ENCODE assay signal across 8 cellular contexts in the genomic region with DNA sequence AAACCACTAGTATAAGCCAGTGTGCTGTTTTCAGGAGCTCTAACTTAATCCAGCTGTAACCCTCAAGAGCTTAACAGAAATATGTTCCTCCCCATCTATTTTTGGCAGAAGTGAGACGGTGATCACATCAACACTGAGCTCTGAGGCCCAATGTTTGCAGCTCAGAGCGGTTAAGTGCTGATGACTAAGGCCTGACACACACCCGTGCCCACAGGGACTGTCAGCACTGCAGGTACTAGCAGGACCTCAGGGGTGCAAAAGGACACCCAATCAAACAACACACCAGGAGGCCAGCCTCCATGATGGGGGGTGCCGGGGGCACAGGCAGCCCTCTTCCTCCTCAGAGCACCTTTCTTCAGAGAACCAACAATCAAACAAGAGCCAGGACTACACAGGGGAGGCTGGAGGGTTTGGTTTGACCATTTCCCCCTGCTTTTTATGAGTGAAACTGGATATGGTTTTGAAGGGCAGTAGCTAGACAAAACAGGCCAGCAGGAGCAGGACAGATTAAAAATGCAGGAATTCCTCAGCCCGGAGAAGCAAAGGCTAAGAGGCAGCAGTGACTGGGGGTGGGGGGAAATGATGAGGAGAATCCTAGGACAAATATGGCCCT.
DNase-seq lines count a peak whose midpoint lies in the region; ATAC-seq, FAIRE-seq and TF ChIP-seq lines count a peak whose summit lies in the region.

No MANE protein-coding gene starts in this region.

- H3K4me2 ChIP-seq in parathyroid adenoma (ENCODE audit: low read length) = peak overlapping the region; percentile 9

- H3K9me3 ChIP-seq in parathyroid adenoma (ENCODE audit: control insufficient read depth, low read length) (no peaks in the 10 kb centered on the region), upper lobe of left lung (no peaks in the 10 kb centered on the region)

- ATAC-seq in GM19035 (IDR thresholded peaks at IDR 0.05; ENCODE audit: unreplicated experiment) = peak; percentile 69
- peak; percentile 77 for ATAC-seq in HG03175 (IDR thresholded peaks at IDR 0.05; ENCODE audit: unreplicated experiment)
- ATAC-seq in foreskin keratinocyte = peak; percentile 98
- ATAC-seq in upper lobe of left lung (ENCODE audit: low FRiP score in 2 of 2) = peak; percentile 92 to 95

- peaks cover 80% of the 10 kb centered on the region for H3K4me1 Mint-ChIP-seq in activated T-helper 2 cell treated with anti-CD3 and anti-CD28 coated beads, Interferon-gamma antibody, Interleukin-2, Interleukin-4, amounts not matched to agents 10 μg/mL and 5 μg/mL and 100 μg/mL, durations not matched to agents 14 hours and 24 hours and 36 hours (ENCODE audit: low read depth)

- H3K4me3 Mint-ChIP-seq in activated T-helper 2 cell treated with anti-CD3 and anti-CD28 coated beads, Interferon-gamma antibody, Interleukin-2, Interleukin-4, amounts not matched to agents 10 μg/mL and 5 μg/mL and 100 μg/mL, durations not matched to agents 14 hours and 24 hours and 36 hours (ENCODE audit: low read depth) = peak overlapping the region; percentile 69

- DNase-seq in AG08395 (ENCODE audit: low spot score) (peak; percentile 97), RCC 7860 (ENCODE audit: low spot score) (peak; percentile 83), foreskin keratinocyte (peak; percentile 93 to 94), upper lobe of left lung (peak in 1 of 2 donors; percentile 90)
- DNase-seq in activated T-helper 2 cell treated with anti-CD3 and anti-CD28 coated beads, Interferon-gamma antibody, Interleukin-2, Interleukin-4, amounts not matched to agents 10 μg/mL and 5 μg/mL and 100 μg/mL, durations not matched to agents 14 hours and 24 hours and 36 hours (ENCODE audit: low spot score) = peak; percentile 73

- peak in 1 of 4 donors; percentile 29 for TF ChIP-seq EP300 in upper lobe of left lung (IDR thresholded peaks at IDR 0.05)

- H3K27me3 ChIP-seq in foreskin keratinocyte = no peaks in the 10 kb centered on the region
- no peaks in the 10 kb centered on the region for H3K27me3 ChIP-seq in parathyroid adenoma (ENCODE audit: control insufficient read depth, insufficient read depth, low read length)
- no peaks in the 10 kb centered on the region for H3K27me3 ChIP-seq in upper lobe of left lung

- H3K36me3 ChIP-seq in parathyroid adenoma (ENCODE audit: control insufficient read depth, insufficient read depth, low read length) (no peaks in the 10 kb centered on the region), upper lobe of left lung (no peaks in the 10 kb centered on the region)

- TF ChIP-seq CTCF in foreskin keratinocyte (conservative IDR thresholded peaks at IDR 0.05) (peak; percentile 9), parathyroid adenoma (IDR thresholded peaks at IDR 0.05) (no peak), upper lobe of left lung (IDR thresholded peaks at IDR 0.05) (no peak)

- H3K27ac ChIP-seq in foreskin keratinocyte (peak overlapping the region; percentile 39), parathyroid adenoma (peak overlapping the region; percentile 43), upper lobe of left lung (peak overlapping the region; percentile 78 to 88 (median 84))

- H3K9ac ChIP-seq in parathyroid adenoma = no peak overlapping the region

- 32 to 40% methylated on average over 4 to 5 of the region's 5 CpGs for WGBS in upper lobe of left lung, 2 donors

- peaks cover 5% of the 10 kb centered on the region for H3K79me2 ChIP-seq in parathyroid adenoma

- H3K4me1 ChIP-seq in foreskin keratinocyte = peaks cover 34% of the 10 kb centered on the region
- H3K4me1 ChIP-seq in parathyroid adenoma = peaks cover 7% of the 10 kb centered on the region
- H3K4me1 ChIP-seq in upper lobe of left lung = peaks cover 52 to 87% (median 74%) of the 10 kb centered on the region in 4 donors

- TF ChIP-seq POLR2A in upper lobe of left lung (IDR thresholded peaks at IDR 0.05) = peak in 1 of 4 donors; percentile 65

- H3K4me3 ChIP-seq in parathyroid adenoma (ENCODE audit: low read depth, low read length) (no peak overlapping the region), upper lobe of left lung (no peak overlapping the region)

- intact Hi-C loops in activated T-helper 2 cell treated with anti-CD3 and anti-CD28 coated beads, Interferon-gamma antibody, Interleukin-2, Interleukin-4, amounts not matched to agents 10 μg/mL and 5 μg/mL and 100 μg/mL, durations not matched to agents 14 hours and 24 hours and 36 hours (cut with micrococcal nuclease) = loop anchor here (1.0 to 2.0 kb wide), 4 partner anchors 10 to 33 kb away; no protein-coding TSS in a partner anchor

- H2AFZ ChIP-seq in parathyroid adenoma = peak overlapping the region; percentile 28

- peaks cover 24% of the 10 kb centered on the region for H3K36me3 Mint-ChIP-seq in activated T-helper 2 cell treated with anti-CD3 and anti-CD28 coated beads, Interferon-gamma antibody, Interleukin-2, Interleukin-4, amounts not matched to agents 10 μg/mL and 5 μg/mL and 100 μg/mL, durations not matched to agents 14 hours and 24 hours and 36 hours (ENCODE audit: low read depth)

- FAIRE-seq in RCC 7860 (lab: Jason Lieb, UNC) = peak; percentile 87

- H3K9me3 Mint-ChIP-seq in activated T-helper 2 cell treated with anti-CD3 and anti-CD28 coated beads, Interferon-gamma antibody, Interleukin-2, Interleukin-4, amounts not matched to agents 10 μg/mL and 5 μg/mL and 100 μg/mL, durations not matched to agents 14 hours and 24 hours and 36 hours = no peaks in the 10 kb centered on the region

- H3K27me3 Mint-ChIP-seq in activated T-helper 2 cell treated with anti-CD3 and anti-CD28 coated beads, Interferon-gamma antibody, Interleukin-2, Interleukin-4, amounts not matched to agents 10 μg/mL and 5 μg/mL and 100 μg/mL, durations not matched to agents 14 hours and 24 hours and 36 hours (ENCODE audit: low read depth) = no peaks in the 10 kb centered on the region

- peak overlapping the region; percentile 96 for H3K27ac Mint-ChIP-seq in activated T-helper 2 cell treated with anti-CD3 and anti-CD28 coated beads, Interferon-gamma antibody, Interleukin-2, Interleukin-4, amounts not matched to agents 10 μg/mL and 5 μg/mL and 100 μg/mL, durations not matched to agents 14 hours and 24 hours and 36 hours
